ENCODE assay signal across 33 cellular contexts in the genomic region with DNA sequence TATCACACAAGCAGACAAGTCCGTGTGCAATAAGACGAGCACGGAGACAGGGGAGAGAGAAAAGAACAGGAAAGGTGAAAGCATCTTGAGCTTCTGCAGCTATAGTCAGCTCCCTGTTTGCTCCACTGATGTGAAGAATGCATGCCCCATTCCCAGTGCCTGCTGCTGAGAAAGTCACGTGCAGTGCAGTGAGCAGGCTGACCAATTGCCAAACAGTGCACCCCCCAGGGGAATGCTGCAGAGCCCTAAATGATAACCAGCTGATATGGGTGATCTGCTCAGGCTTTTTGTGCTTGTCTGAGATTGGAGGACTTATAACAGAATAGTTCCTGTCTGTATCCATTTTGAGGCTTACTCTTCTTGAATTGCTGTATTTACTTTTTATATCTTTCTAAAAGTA.
DNase-seq lines count a peak whose midpoint lies in the region; ATAC-seq, FAIRE-seq and TF ChIP-seq lines count a peak whose summit lies in the region.
"Had no signal": no experiment of that assay in that cellular context is flagged by ENCODE, and none has a peak within 500 bp of the region (broad histone marks: within the 10 kb centered on the region; RNA-seq: fewer than 3 reads in every experiment).

No MANE protein-coding gene starts in this region.

- FAIRE-seq in astrocyte (lab: Jason Lieb, UNC): no peak
- no peak for FAIRE-seq in RCC 7860 (lab: Jason Lieb, UNC)
- FAIRE-seq: bronchial epithelial cell, GM12891, H54 had no signal

- no peak for ATAC-seq in GM19463 (IDR thresholded peaks at IDR 0.05; ENCODE audit: unreplicated experiment)
- ATAC-seq: CD8-positive, alpha-beta T cell; effector memory CD8-positive, alpha-beta T cell; natural killer cell treated with Interleukin-12 subunit alpha and Interleukin-12 subunit beta and Interleukin-15 and Interleukin-18, amount 100 ng/mL, for 72 hours; Right ventricle myocardium inferior; stimulated activated naive CD8-positive, alpha-beta T cell treated with anti-CD3 and anti-CD28 coated beads, Interleukin-15, Interleukin-2, amounts not matched to agents 100 U/mL and 50 U/mL, for 24 hours had no signal

- H3K4me3 Mint-ChIP-seq in astrocyte (ENCODE audit: unreplicated experiment): no peak overlapping the region
- H3K4me3 Mint-ChIP-seq in T-helper 2 cell treated with Interferon-gamma antibody and Interleukin-4, amounts not matched to agents 5 μg/mL and 100 μg/mL, for 36 hours: no peak overlapping the region
- H3K4me3 Mint-ChIP-seq: activated naive CD4-positive, alpha-beta T cell treated with anti-CD3 and anti-CD28 coated beads, Interleukin-2, amount 50 U/mL, for 24 hours; B cell; CD8-positive, alpha-beta T cell; effector memory CD8-positive, alpha-beta T cell; natural killer cell treated with Interleukin-12 subunit alpha and Interleukin-12 subunit beta and Interleukin-15 and Interleukin-18, amount 100 ng/mL, for 72 hours had no signal

- DNase-seq in ELR (ENCODE audit: low read depth): peak; percentile 7
- DNase-seq in astrocyte (ENCODE audit: low read depth): no peak
- peak; percentile 42 for DNase-seq in iPS-NIHi11 (ENCODE audit: low spot score)
- DNase-seq in putamen (ENCODE audit: low spot score): peak; percentile 57
- DNase-seq in T-helper 2 cell treated with Interferon-gamma antibody and Interleukin-4, amounts not matched to agents 5 μg/mL and 100 μg/mL, for 36 hours (ENCODE audit: low spot score): no peak
- DNase-seq in RCC 7860 (ENCODE audit: low spot score): no peak
- DNase-seq: activated CD4-positive, alpha-beta T cell treated with anti-CD3 and anti-CD28 coated beads for 48 hours; activated CD8-positive, alpha-beta memory T cell treated with anti-CD3 and anti-CD28 coated beads for 24 hours; activated T-cell treated with anti-CD3 and anti-CD28 coated beads for 4 hours; CD8-positive, alpha-beta T cell; colonic mucosa; DMS 273 treated with DMSO at 0.1 percent for 48 hours; effector memory CD8-positive, alpha-beta T cell; erythroblast; KBM-7; NCI-H1092 treated with DMSO at 0.1 percent for 48 hours; NCI-H187; NCI-H524 treated with DMSO at 0.1 percent for 48 hours; PC-9; stimulated activated CD4-positive, alpha-beta T cell treated with anti-CD3 and anti-CD28 coated beads, Interleukin-1b, Interleukin-23, amount 100 ng/mL, for 48 hours; stimulated activated naive CD8-positive, alpha-beta T cell treated with anti-CD3 and anti-CD28 coated beads, Interleukin-15, Interleukin-2, amounts not matched to agents 100 U/mL and 50 U/mL, for 24 hours; WERI-Rb-1 had no signal

- TF ChIP-seq CTCF in astrocyte (IDR thresholded peaks at IDR 0.05; ENCODE audit: insufficient read depth, low read depth, low read length): no peak

- no peaks in the 10 kb centered on the region for H3K9me3 Mint-ChIP-seq in astrocyte (ENCODE audit: unreplicated experiment)
- H3K9me3 Mint-ChIP-seq in T-helper 2 cell treated with Interferon-gamma antibody and Interleukin-4, amounts not matched to agents 5 μg/mL and 100 μg/mL, for 36 hours: no peaks in the 10 kb centered on the region
- H3K9me3 Mint-ChIP-seq: activated naive CD4-positive, alpha-beta T cell treated with anti-CD3 and anti-CD28 coated beads, Interleukin-2, amount 50 U/mL, for 24 hours; activated T-helper 2 cell treated with anti-CD3 and anti-CD28 coated beads, Interferon-gamma antibody, Interleukin-2, Interleukin-4, amounts not matched to agents 10 μg/mL and 5 μg/mL and 100 μg/mL, durations not matched to agents 14 hours and 24 hours and 36 hours had no signal

- no peaks in the 10 kb centered on the region for H3K4me1 Mint-ChIP-seq in astrocyte (ENCODE audit: low read depth, unreplicated experiment)
- H3K4me1 Mint-ChIP-seq in T-helper 2 cell treated with Interferon-gamma antibody and Interleukin-4, amounts not matched to agents 5 μg/mL and 100 μg/mL, for 36 hours (ENCODE audit: low read depth): no peaks in the 10 kb centered on the region
- H3K4me1 Mint-ChIP-seq: activated naive CD4-positive, alpha-beta T cell treated with anti-CD3 and anti-CD28 coated beads, Interleukin-2, amount 50 U/mL, for 24 hours; B cell had no signal

- H3K27me3 ChIP-seq in astrocyte (ENCODE audit: insufficient read depth, low read length): no peaks in the 10 kb centered on the region
- H3K27me3 ChIP-seq: colonic mucosa had no signal

- H3K36me3 Mint-ChIP-seq in astrocyte (ENCODE audit: low read depth, unreplicated experiment): no peaks in the 10 kb centered on the region
- no peaks in the 10 kb centered on the region for H3K36me3 Mint-ChIP-seq in T-helper 2 cell treated with Interferon-gamma antibody and Interleukin-4, amounts not matched to agents 5 μg/mL and 100 μg/mL, for 36 hours (ENCODE audit: low read depth)
- H3K36me3 Mint-ChIP-seq: activated naive CD4-positive, alpha-beta T cell treated with anti-CD3 and anti-CD28 coated beads, Interleukin-2, amount 50 U/mL, for 24 hours; CD8-positive, alpha-beta T cell; natural killer cell treated with Interleukin-12 subunit alpha and Interleukin-12 subunit beta and Interleukin-15 and Interleukin-18, amount 100 ng/mL, for 72 hours had no signal

- no peak overlapping the region for H3K9ac ChIP-seq in astrocyte (ENCODE audit: low read length)

- H3K27ac ChIP-seq in astrocyte (ENCODE audit: low read depth, low read length): no peak overlapping the region
- H3K27ac ChIP-seq: colonic mucosa, PC-9, thoracic aorta, WERI-Rb-1 had no signal

- no peaks in the 10 kb centered on the region for H3K27me3 Mint-ChIP-seq in astrocyte (ENCODE audit: low read depth, unreplicated experiment)
- H3K27me3 Mint-ChIP-seq in T-helper 2 cell treated with Interferon-gamma antibody and Interleukin-4, amounts not matched to agents 5 μg/mL and 100 μg/mL, for 36 hours (ENCODE audit: low read depth): no peaks in the 10 kb centered on the region
- H3K27me3 Mint-ChIP-seq: B cell; effector memory CD8-positive, alpha-beta T cell; natural killer cell treated with Interleukin-12 subunit alpha and Interleukin-12 subunit beta and Interleukin-15 and Interleukin-18, amount 100 ng/mL, for 72 hours had no signal

- H3K9me3 ChIP-seq in astrocyte (ENCODE audit: insufficient read depth, low read depth, low read length): no peaks in the 10 kb centered on the region
- H3K9me3 ChIP-seq: colonic mucosa, thoracic aorta had no signal

- no peak overlapping the region for H3K4me3 ChIP-seq in astrocyte (ENCODE audit: insufficient read depth, low read depth, low read length)
- H3K4me3 ChIP-seq: colonic mucosa, lung, PC-9, thoracic aorta had no signal

- H3K4me2 ChIP-seq in astrocyte (ENCODE audit: low read length): no peak overlapping the region
- H3K4me2 ChIP-seq: PC-9 had no signal

- H2AFZ ChIP-seq in astrocyte (ENCODE audit: low read depth, low read length): peak overlapping the region; percentile 19
- H2AFZ ChIP-seq: PC-9 had no signal

- no peaks in the 10 kb centered on the region for H3K79me2 ChIP-seq in astrocyte (ENCODE audit: insufficient read depth, low read length)

- no peaks in the 10 kb centered on the region for H3K36me3 ChIP-seq in astrocyte (ENCODE audit: insufficient read depth, low read length)
- H3K36me3 ChIP-seq: colonic mucosa, thoracic aorta, WERI-Rb-1 had no signal

- no peak overlapping the region for H3K27ac Mint-ChIP-seq in astrocyte (ENCODE audit: unreplicated experiment)
- no peak overlapping the region for H3K27ac Mint-ChIP-seq in T-helper 2 cell treated with Interferon-gamma antibody and Interleukin-4, amounts not matched to agents 5 μg/mL and 100 μg/mL, for 36 hours
- H3K27ac Mint-ChIP-seq: activated naive CD4-positive, alpha-beta T cell treated with anti-CD3 and anti-CD28 coated beads, Interleukin-2, amount 50 U/mL, for 24 hours; activated T-helper 2 cell treated with anti-CD3 and anti-CD28 coated beads, Interferon-gamma antibody, Interleukin-2, Interleukin-4, amounts not matched to agents 10 μg/mL and 5 μg/mL and 100 μg/mL, durations not matched to agents 14 hours and 24 hours and 36 hours; B cell; CD8-positive, alpha-beta T cell; effector memory CD8-positive, alpha-beta T cell; natural killer cell treated with Interleukin-12 subunit alpha and Interleukin-12 subunit beta and Interleukin-15 and Interleukin-18, amount 100 ng/mL, for 72 hours had no signal

- H4K20me1 ChIP-seq in astrocyte (ENCODE audit: insufficient read depth, low read length): no peaks in the 10 kb centered on the region

- no peaks in the 10 kb centered on the region for H3K4me1 ChIP-seq in astrocyte (ENCODE audit: insufficient read depth, low read length)
- H3K4me1 ChIP-seq: colonic mucosa had no signal

Comparison
In these comparisons a context has a peak if more than half of its experiments do, and no peak if none do; other contexts are left out.
1. DNase-seq: peak in ELR (single experiment), iPS-NIHi11 (single experiment) and putamen (single experiment); none in astrocyte (single experiment), T-helper 2 cell treated with Interferon-gamma antibody and Interleukin-4, amounts not matched to agents 5 μg/mL and 100 μg/mL, for 36 hours (single experiment) and RCC 7860 (single experiment).